In the genomic region with DNA sequence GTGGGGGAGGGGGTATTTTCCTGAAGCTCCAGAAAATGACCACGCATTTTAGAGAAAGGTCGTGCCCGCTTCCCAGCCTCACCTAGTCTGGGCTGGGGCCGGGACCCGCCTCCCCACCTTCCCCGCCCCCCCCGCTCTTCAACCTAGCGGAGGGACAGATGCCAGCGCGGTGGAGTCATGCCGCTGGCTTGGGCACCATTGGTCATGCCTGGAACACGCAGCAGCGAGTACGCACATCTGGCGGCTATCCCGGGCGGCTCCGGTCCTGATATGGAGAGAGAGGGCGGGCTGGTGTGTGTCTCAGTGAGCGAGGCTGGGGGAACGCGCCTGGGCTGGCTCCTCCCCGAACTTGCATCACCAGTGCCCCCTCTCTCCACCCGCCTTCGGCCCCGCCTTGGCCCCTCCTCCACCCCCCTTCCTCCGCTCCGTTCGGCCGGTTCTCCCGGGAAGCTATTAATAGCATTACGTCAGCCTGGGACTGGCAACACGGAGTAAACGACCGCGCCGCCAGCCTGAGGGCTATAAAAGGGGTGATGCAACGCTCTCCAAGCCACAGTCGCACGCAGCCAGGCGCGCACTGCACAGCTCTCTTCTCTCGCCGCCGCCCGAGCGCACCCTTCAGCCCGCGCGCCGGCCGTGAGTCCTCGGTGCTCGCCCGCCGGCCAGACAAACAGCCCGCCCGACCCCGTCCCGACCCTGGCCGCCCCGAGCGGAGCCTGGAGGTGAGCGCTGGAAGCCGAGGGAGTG, we compare ENCODE assay signal across 1 cellular context.
TF ChIP-seq lines count a peak whose summit lies in the region.

A gene with protein sequence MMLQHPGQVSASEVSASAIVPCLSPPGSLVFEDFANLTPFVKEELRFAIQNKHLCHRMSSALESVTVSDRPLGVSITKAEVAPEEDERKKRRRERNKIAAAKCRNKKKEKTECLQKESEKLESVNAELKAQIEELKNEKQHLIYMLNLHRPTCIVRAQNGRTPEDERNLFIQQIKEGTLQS (plus strand): TSS at position 553 of the 747 bp plus-strand sequence. CDS start 6,261 bp downstream, outside the sequence.

TF ChIP-seq in SK-N-SH, 30 proteins besides CTCF, POLR2A, EP300 and RAD21 (continued from another document):
- TF ChIP-seq, protein P1, sequence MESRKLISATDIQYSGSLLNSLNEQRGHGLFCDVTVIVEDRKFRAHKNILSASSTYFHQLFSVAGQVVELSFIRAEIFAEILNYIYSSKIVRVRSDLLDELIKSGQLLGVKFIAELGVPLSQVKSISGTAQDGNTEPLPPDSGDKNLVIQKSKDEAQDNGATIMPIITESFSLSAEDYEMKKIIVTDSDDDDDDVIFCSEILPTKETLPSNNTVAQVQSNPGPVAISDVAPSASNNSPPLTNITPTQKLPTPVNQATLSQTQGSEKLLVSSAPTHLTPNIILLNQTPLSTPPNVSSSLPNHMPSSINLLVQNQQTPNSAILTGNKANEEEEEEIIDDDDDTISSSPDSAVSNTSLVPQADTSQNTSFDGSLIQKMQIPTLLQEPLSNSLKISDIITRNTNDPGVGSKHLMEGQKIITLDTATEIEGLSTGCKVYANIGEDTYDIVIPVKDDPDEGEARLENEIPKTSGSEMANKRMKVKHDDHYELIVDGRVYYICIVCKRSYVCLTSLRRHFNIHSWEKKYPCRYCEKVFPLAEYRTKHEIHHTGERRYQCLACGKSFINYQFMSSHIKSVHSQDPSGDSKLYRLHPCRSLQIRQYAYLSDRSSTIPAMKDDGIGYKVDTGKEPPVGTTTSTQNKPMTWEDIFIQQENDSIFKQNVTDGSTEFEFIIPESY (IDR thresholded peaks at IDR 0.05; ENCODE audit: borderline replicate concordance, low read depth), result no peak
- no peak for TF ChIP-seq SMC3 (IDR thresholded peaks at IDR 0.05; ENCODE audit: low read depth, low read length)
- TF ChIP-seq POLR2AphosphoS5 (IDR thresholded peaks at IDR 0.05; ENCODE audit: low read depth, low read length), result peak; percentile 98
- no peak for TF ChIP-seq RFX5 (IDR thresholded peaks at IDR 0.05; ENCODE audit: low read length)
- TF ChIP-seq, protein P2, sequence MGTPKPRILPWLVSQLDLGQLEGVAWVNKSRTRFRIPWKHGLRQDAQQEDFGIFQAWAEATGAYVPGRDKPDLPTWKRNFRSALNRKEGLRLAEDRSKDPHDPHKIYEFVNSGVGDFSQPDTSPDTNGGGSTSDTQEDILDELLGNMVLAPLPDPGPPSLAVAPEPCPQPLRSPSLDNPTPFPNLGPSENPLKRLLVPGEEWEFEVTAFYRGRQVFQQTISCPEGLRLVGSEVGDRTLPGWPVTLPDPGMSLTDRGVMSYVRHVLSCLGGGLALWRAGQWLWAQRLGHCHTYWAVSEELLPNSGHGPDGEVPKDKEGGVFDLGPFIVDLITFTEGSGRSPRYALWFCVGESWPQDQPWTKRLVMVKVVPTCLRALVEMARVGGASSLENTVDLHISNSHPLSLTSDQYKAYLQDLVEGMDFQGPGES (IDR thresholded peaks at IDR 0.05; ENCODE audit: low read depth, low read length), result no peak
- peak; percentile 17; the same call in 1 of the 2 replicates for TF ChIP-seq NFIC (IDR thresholded peaks at IDR 0.05; ENCODE audit: borderline replicate concordance)
- no peak for TF ChIP-seq ELF1 (IDR thresholded peaks at IDR 0.05)
- peak; percentile 36 for TF ChIP-seq RCOR1 (IDR thresholded peaks at IDR 0.05; ENCODE audit: low read length)
- TF ChIP-seq GABPA (IDR thresholded peaks at IDR 0.05; ENCODE audit: low read depth), result no peak
- TF ChIP-seq, protein P3, sequence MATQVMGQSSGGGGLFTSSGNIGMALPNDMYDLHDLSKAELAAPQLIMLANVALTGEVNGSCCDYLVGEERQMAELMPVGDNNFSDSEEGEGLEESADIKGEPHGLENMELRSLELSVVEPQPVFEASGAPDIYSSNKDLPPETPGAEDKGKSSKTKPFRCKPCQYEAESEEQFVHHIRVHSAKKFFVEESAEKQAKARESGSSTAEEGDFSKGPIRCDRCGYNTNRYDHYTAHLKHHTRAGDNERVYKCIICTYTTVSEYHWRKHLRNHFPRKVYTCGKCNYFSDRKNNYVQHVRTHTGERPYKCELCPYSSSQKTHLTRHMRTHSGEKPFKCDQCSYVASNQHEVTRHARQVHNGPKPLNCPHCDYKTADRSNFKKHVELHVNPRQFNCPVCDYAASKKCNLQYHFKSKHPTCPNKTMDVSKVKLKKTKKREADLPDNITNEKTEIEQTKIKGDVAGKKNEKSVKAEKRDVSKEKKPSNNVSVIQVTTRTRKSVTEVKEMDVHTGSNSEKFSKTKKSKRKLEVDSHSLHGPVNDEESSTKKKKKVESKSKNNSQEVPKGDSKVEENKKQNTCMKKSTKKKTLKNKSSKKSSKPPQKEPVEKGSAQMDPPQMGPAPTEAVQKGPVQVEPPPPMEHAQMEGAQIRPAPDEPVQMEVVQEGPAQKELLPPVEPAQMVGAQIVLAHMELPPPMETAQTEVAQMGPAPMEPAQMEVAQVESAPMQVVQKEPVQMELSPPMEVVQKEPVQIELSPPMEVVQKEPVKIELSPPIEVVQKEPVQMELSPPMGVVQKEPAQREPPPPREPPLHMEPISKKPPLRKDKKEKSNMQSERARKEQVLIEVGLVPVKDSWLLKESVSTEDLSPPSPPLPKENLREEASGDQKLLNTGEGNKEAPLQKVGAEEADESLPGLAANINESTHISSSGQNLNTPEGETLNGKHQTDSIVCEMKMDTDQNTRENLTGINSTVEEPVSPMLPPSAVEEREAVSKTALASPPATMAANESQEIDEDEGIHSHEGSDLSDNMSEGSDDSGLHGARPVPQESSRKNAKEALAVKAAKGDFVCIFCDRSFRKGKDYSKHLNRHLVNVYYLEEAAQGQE (IDR thresholded peaks at IDR 0.05; ENCODE audit: low read depth, low read length), result no peak
- TF ChIP-seq FOXM1 (IDR thresholded peaks at IDR 0.05; ENCODE audit: low read depth), result no peak
- peak; percentile 44 for TF ChIP-seq TCF12 (IDR thresholded peaks at IDR 0.05)
- TF ChIP-seq CHD2 (IDR thresholded peaks at IDR 0.05; ENCODE audit: low read length, partially characterized antibody), result peak; percentile 47
- 0 out of 2 replicates have a peak, but pooled peaks have one; percentile 0 for TF ChIP-seq RXRA (IDR thresholded peaks at IDR 0.05; ENCODE audit: borderline replicate concordance, low read depth)
- TF ChIP-seq MXI1 (IDR thresholded peaks at IDR 0.05; ENCODE audit: low read depth, low read length), result no peak
- TF ChIP-seq JUND (IDR thresholded peaks at IDR 0.05), result peak; percentile 52
